ENCODE assay signal across 9 cellular contexts in the genomic region with DNA sequence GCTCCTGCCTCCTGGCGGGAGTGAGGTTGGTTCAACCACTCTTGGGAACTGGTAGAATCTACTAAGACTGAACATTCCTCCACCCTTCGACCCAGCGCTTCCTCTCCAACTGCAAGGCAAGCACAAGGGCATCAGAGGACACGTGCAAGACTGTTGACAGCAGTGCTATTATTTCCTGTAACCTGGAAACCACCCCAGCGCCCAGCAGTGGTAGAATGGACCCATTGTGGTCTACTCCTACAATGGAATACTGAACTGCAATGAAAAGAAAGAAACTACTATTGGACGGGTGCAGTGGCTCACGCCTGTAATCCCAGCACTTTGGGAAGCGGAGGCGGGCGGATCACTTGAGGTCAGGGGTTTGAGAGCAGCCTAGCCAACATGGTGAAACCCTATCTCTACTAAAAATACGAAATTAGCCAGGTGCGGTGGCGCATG. TPM values are rescaled to one million over a fixed set of nuclear protein-coding genes. Genes with fewer than 3 reads are reported as not detected.
DNase-seq lines count a peak whose midpoint lies in the region; ATAC-seq, FAIRE-seq and TF ChIP-seq lines count a peak whose summit lies in the region.
"Had no signal": no experiment of that assay in that cellular context is flagged by ENCODE, and none has a peak within 500 bp of the region (broad histone marks: within the 10 kb centered on the region; RNA-seq: fewer than 3 reads in every experiment).

No MANE protein-coding gene starts in this region.

- DNase-seq in GM23338 (ENCODE audit: low spot score), result no peak
- peak; percentile 18 for DNase-seq in astrocyte (ENCODE audit: low read depth)
- peak; percentile 82 to 90 for DNase-seq in hippocampal formation (lab: John Stamatoyannopoulos, UW)
- DNase-seq in renal cortical epithelial cell (ENCODE audit: low read depth), result peak; percentile 37
- no peak for DNase-seq in T-helper 2 cell treated with Interferon-gamma antibody and Interleukin-4, amounts not matched to agents 5 μg/mL and 100 μg/mL, for 36 hours (ENCODE audit: low spot score)
- no peak for DNase-seq in NOMO-1 treated with dmso at 0.1 percent for 144 hours (lab: John Stamatoyannopoulos, UW; ENCODE audit: unreplicated experiment)
- no peak for DNase-seq in mesenteric fat pad (ENCODE audit: low spot score)
- DNase-seq in NCI-H187 treated with DMSO at 0.1 percent for 48 hours (lab: John Stamatoyannopoulos, UW), result no peak
- DNase-seq: activated CD4-positive, alpha-beta T cell treated with anti-CD3 and anti-CD28 coated beads, Interleukin-2, amount 10 ng/mL, durations not matched to agents 24 days and 14 days had no signal

- H3K27ac ChIP-seq in GM23338 (ENCODE audit: low read depth), result peak overlapping the region; percentile 83
- no peak overlapping the region for H3K27ac ChIP-seq in astrocyte (ENCODE audit: low read depth, low read length)

- H3K27ac Mint-ChIP-seq in GM23338 (peak overlapping the region; percentile 75; the same call in 1 of the 2 replicates), astrocyte (ENCODE audit: unreplicated experiment) (no peak overlapping the region)
- no peak overlapping the region for H3K27ac Mint-ChIP-seq in T-helper 2 cell treated with Interferon-gamma antibody and Interleukin-4, amounts not matched to agents 5 μg/mL and 100 μg/mL, for 36 hours
- H3K27ac Mint-ChIP-seq: activated CD4-positive, alpha-beta T cell treated with anti-CD3 and anti-CD28 coated beads, Interleukin-2, amount 10 ng/mL, durations not matched to agents 24 days and 14 days had no signal

- no peaks in the 10 kb centered on the region for H3K9me2 ChIP-seq in GM23338 (ENCODE audit: insufficient read depth)

- H3K27me3 Mint-ChIP-seq in GM23338 (ENCODE audit: insufficient read depth, low read depth, poor library complexity) (peaks cover 15% of the 10 kb centered on the region), astrocyte (ENCODE audit: low read depth, unreplicated experiment) (no peaks in the 10 kb centered on the region)
- peaks cover 20% of the 10 kb centered on the region for H3K27me3 Mint-ChIP-seq in T-helper 2 cell treated with Interferon-gamma antibody and Interleukin-4, amounts not matched to agents 5 μg/mL and 100 μg/mL, for 36 hours (ENCODE audit: low read depth)

- H4K20me1 ChIP-seq in GM23338 (replicated peaks; ENCODE audit: insufficient read depth), result no peaks in the 10 kb centered on the region
- no peaks in the 10 kb centered on the region for H4K20me1 ChIP-seq in astrocyte (ENCODE audit: insufficient read depth, low read length)

- no peak for TF ChIP-seq CTCF in GM23338 (conservative IDR thresholded peaks at IDR 0.05; ENCODE audit: low read depth in 2 of 2)
- TF ChIP-seq CTCF in astrocyte (IDR thresholded peaks at IDR 0.05; ENCODE audit: insufficient read depth, low read depth, low read length), result no peak

- H3K4me1 ChIP-seq in GM23338 (ENCODE audit: insufficient read depth), result peaks cover 27% of the 10 kb centered on the region
- H3K4me1 ChIP-seq in astrocyte (ENCODE audit: insufficient read depth, low read length), result peaks cover 8% of the 10 kb centered on the region

- ATAC-seq in GM23338, result no peak; the same call in 2 of the 3 replicates

- H3K4me3 Mint-ChIP-seq in GM23338 (peak overlapping the region; percentile 63; the same call in 1 of the 3 replicates), astrocyte (ENCODE audit: unreplicated experiment) (peak overlapping the region; percentile 35)
- no peak overlapping the region for H3K4me3 Mint-ChIP-seq in T-helper 2 cell treated with Interferon-gamma antibody and Interleukin-4, amounts not matched to agents 5 μg/mL and 100 μg/mL, for 36 hours
- H3K4me3 Mint-ChIP-seq: activated CD4-positive, alpha-beta T cell treated with anti-CD3 and anti-CD28 coated beads, Interleukin-2, amount 10 ng/mL, durations not matched to agents 24 days and 14 days had no signal

- H3K4me2 ChIP-seq in GM23338, result peak overlapping the region; percentile 63
- peak overlapping the region; percentile 68 for H3K4me2 ChIP-seq in astrocyte (ENCODE audit: low read length)

- H3K79me2 ChIP-seq in GM23338 (replicated peaks; ENCODE audit: insufficient read depth), result no peaks in the 10 kb centered on the region
- no peaks in the 10 kb centered on the region for H3K79me2 ChIP-seq in astrocyte (ENCODE audit: insufficient read depth, low read length)

- FAIRE-seq in astrocyte (lab: Jason Lieb, UNC), result no peak

- peaks cover 1% of the 10 kb centered on the region; the same call in 1 of the 3 replicates for H3K36me3 Mint-ChIP-seq in GM23338 (ENCODE audit: low read depth)
- no peaks in the 10 kb centered on the region for H3K36me3 Mint-ChIP-seq in astrocyte (ENCODE audit: low read depth, unreplicated experiment)
- no peaks in the 10 kb centered on the region for H3K36me3 Mint-ChIP-seq in T-helper 2 cell treated with Interferon-gamma antibody and Interleukin-4, amounts not matched to agents 5 μg/mL and 100 μg/mL, for 36 hours (ENCODE audit: low read depth)

- no peaks in the 10 kb centered on the region for H3K9me3 ChIP-seq in astrocyte (ENCODE audit: insufficient read depth, low read depth, low read length)

- peak overlapping the region; percentile 32; the same call in 1 of the 2 replicates for H3K4me3 ChIP-seq in GM23338
- no peak overlapping the region for H3K4me3 ChIP-seq in astrocyte (ENCODE audit: insufficient read depth, low read depth, low read length)

- H3K9me3 Mint-ChIP-seq in GM23338 (peaks cover 3% of the 10 kb centered on the region; the same call in 1 of the 3 replicates), astrocyte (ENCODE audit: unreplicated experiment) (no peaks in the 10 kb centered on the region)
- H3K9me3 Mint-ChIP-seq in T-helper 2 cell treated with Interferon-gamma antibody and Interleukin-4, amounts not matched to agents 5 μg/mL and 100 μg/mL, for 36 hours, result no peaks in the 10 kb centered on the region
- H3K9me3 Mint-ChIP-seq: activated CD4-positive, alpha-beta T cell treated with anti-CD3 and anti-CD28 coated beads, Interleukin-2, amount 10 ng/mL, durations not matched to agents 24 days and 14 days had no signal

- peak overlapping the region; percentile 4 for H2AFZ ChIP-seq in GM23338
- H2AFZ ChIP-seq in astrocyte (ENCODE audit: low read depth, low read length), result no peak overlapping the region

- no peak overlapping the region for H3K9ac ChIP-seq in astrocyte (ENCODE audit: low read length)

- H3F3A ChIP-seq in GM23338 (replicated peaks; ENCODE audit: low read depth), result peaks cover 13% of the 10 kb centered on the region

- H3K36me3 ChIP-seq in GM23338 (ENCODE audit: insufficient read depth) (no peaks in the 10 kb centered on the region), astrocyte (ENCODE audit: insufficient read depth, low read length) (no peaks in the 10 kb centered on the region)

- peaks cover 38% of the 10 kb centered on the region for H3K4me1 Mint-ChIP-seq in GM23338
- H3K4me1 Mint-ChIP-seq in astrocyte (ENCODE audit: low read depth, unreplicated experiment), result peaks cover 12% of the 10 kb centered on the region
- no peaks in the 10 kb centered on the region for H3K4me1 Mint-ChIP-seq in T-helper 2 cell treated with Interferon-gamma antibody and Interleukin-4, amounts not matched to agents 5 μg/mL and 100 μg/mL, for 36 hours (ENCODE audit: low read depth)
- H3K4me1 Mint-ChIP-seq: activated CD4-positive, alpha-beta T cell treated with anti-CD3 and anti-CD28 coated beads, Interleukin-2, amount 10 ng/mL, durations not matched to agents 24 days and 14 days had no signal

- H3K27me3 ChIP-seq in GM23338 (ENCODE audit: insufficient read depth) (no peaks in the 10 kb centered on the region), astrocyte (ENCODE audit: insufficient read depth, low read length) (peaks cover 22% of the 10 kb centered on the region)

TF ChIP-seq in GM23338, 12 proteins besides CTCF, POLR2A, EP300 and RAD21 (continues in another document):
- TF ChIP-seq JUNB (IDR thresholded peaks at IDR 0.05; ENCODE audit: unreplicated experiment), result no peak
- no peak for TF ChIP-seq STAT1 (IDR thresholded peaks at IDR 0.05; ENCODE audit: unreplicated experiment)
- TF ChIP-seq, protein P1, sequence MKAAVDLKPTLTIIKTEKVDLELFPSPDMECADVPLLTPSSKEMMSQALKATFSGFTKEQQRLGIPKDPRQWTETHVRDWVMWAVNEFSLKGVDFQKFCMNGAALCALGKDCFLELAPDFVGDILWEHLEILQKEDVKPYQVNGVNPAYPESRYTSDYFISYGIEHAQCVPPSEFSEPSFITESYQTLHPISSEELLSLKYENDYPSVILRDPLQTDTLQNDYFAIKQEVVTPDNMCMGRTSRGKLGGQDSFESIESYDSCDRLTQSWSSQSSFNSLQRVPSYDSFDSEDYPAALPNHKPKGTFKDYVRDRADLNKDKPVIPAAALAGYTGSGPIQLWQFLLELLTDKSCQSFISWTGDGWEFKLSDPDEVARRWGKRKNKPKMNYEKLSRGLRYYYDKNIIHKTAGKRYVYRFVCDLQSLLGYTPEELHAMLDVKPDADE (IDR thresholded peaks at IDR 0.05), result no peak
- TF ChIP-seq ZNF331 (CRISPR knock-in tag; IDR thresholded peaks at IDR 0.05; ENCODE audit: low read depth), result no peak
- TF ChIP-seq, protein P2, sequence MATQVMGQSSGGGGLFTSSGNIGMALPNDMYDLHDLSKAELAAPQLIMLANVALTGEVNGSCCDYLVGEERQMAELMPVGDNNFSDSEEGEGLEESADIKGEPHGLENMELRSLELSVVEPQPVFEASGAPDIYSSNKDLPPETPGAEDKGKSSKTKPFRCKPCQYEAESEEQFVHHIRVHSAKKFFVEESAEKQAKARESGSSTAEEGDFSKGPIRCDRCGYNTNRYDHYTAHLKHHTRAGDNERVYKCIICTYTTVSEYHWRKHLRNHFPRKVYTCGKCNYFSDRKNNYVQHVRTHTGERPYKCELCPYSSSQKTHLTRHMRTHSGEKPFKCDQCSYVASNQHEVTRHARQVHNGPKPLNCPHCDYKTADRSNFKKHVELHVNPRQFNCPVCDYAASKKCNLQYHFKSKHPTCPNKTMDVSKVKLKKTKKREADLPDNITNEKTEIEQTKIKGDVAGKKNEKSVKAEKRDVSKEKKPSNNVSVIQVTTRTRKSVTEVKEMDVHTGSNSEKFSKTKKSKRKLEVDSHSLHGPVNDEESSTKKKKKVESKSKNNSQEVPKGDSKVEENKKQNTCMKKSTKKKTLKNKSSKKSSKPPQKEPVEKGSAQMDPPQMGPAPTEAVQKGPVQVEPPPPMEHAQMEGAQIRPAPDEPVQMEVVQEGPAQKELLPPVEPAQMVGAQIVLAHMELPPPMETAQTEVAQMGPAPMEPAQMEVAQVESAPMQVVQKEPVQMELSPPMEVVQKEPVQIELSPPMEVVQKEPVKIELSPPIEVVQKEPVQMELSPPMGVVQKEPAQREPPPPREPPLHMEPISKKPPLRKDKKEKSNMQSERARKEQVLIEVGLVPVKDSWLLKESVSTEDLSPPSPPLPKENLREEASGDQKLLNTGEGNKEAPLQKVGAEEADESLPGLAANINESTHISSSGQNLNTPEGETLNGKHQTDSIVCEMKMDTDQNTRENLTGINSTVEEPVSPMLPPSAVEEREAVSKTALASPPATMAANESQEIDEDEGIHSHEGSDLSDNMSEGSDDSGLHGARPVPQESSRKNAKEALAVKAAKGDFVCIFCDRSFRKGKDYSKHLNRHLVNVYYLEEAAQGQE (IDR thresholded peaks at IDR 0.05; ENCODE audit: unreplicated experiment), result no peak

RNA-seq across cellular contexts. Expression of a gene that starts 33.0 kb away (rescaled TPM):
- total RNA-seq in GM23338 (2014; rRNA removed; shearing (Covaris generic)), result 258 and 313 TPM in 2 replicates
- 171 and 204 TPM in 2 replicates for polyA plus RNA-seq in GM23338 (2016; fragmentation: Nextera tagmentation; extraction: Ambion mirVana)
- total RNA-seq in astrocyte (140 and 148 TPM in 2 replicates), renal cortical epithelial cell (89.8 and 187 TPM in 2 replicates), mesenteric fat pad (128 TPM)

Comparison
In these comparisons a context has a peak if more than half of its experiments do, and no peak if none do; other contexts are left out.
1. DNase-seq: peak in astrocyte (single experiment), hippocampal formation (2 of 2) and renal cortical epithelial cell (single experiment); none in GM23338 (single experiment), T-helper 2 cell treated with Interferon-gamma antibody and Interleukin-4, amounts not matched to agents 5 μg/mL and 100 μg/mL, for 36 hours (single experiment), NOMO-1 treated with dmso at 0.1 percent for 144 hours (single experiment), mesenteric fat pad (single experiment) and NCI-H187 treated with DMSO at 0.1 percent for 48 hours (single experiment).